ENCODE assay signal across 36 cellular contexts in genomic region chr6:79612457-79612856, GRCh38.
"Had no signal": no experiment of that assay in that cellular context is flagged by ENCODE, and none has a peak within 500 bp of the region (broad histone marks: within the 10 kb centered on the region; RNA-seq: fewer than 3 reads in every experiment).

No MANE protein-coding gene starts in this region.

- H3K27ac ChIP-seq: adrenal gland, body of pancreas, esophagus muscularis mucosa, foreskin keratinocyte, gastrocnemius medialis, heart left ventricle, WERI-Rb-1 had no signal

- H3K36me3 Mint-ChIP-seq: activated CD4-positive, alpha-beta memory T cell treated with anti-CD3 and anti-CD28 coated beads for 36 hours; activated CD8-positive, alpha-beta memory T cell treated with anti-CD3 and anti-CD28 coated beads, Interleukin-2, amount 10 ng/mL, durations not matched to agents 7 days and 5 days; activated naive CD4-positive, alpha-beta T cell treated with anti-CD3 and anti-CD28 coated beads, Interleukin-2, amount 50 U/mL, for 24 hours; activated naive CD8-positive, alpha-beta T cell treated with anti-CD3 and anti-CD28 coated beads for 36 hours had no signal

- ATAC-seq: activated CD4-positive, alpha-beta T cell treated with anti-CD3 and anti-CD28 coated beads for 36 hours; activated CD8-positive, alpha-beta memory T cell treated with anti-CD3 and anti-CD28 coated beads, Interleukin-2, amount 10 ng/mL, durations not matched to agents 7 days and 5 days; activated CD8-positive, alpha-beta T cell treated with anti-CD3 and anti-CD28 coated beads, Interleukin-2, amount 10 ng/mL, durations not matched to agents 7 days and 5 days; activated naive CD8-positive, alpha-beta T cell treated with anti-CD3 and anti-CD28 coated beads, Interleukin-2, amount 50 U/mL, for 24 hours; body of pancreas; effector memory CD8-positive, alpha-beta T cell; foreskin keratinocyte; gastrocnemius medialis; heart left ventricle; T-helper 17 cell had no signal

- H3K9me3 Mint-ChIP-seq: activated CD4-positive, alpha-beta memory T cell treated with anti-CD3 and anti-CD28 coated beads for 36 hours; activated CD4-positive, alpha-beta T cell treated with anti-CD3 and anti-CD28 coated beads, Interleukin-2, amount 10 ng/mL, durations not matched to agents 24 days and 14 days; activated naive CD4-positive, alpha-beta T cell treated with anti-CD3 and anti-CD28 coated beads for 36 hours; activated naive CD4-positive, alpha-beta T cell treated with anti-CD3 and anti-CD28 coated beads, Interleukin-2, amount 50 U/mL, for 24 hours; activated naive CD8-positive, alpha-beta T cell treated with anti-CD3 and anti-CD28 coated beads for 36 hours; activated naive CD8-positive, alpha-beta T cell treated with anti-CD3 and anti-CD28 coated beads, Interleukin-2, amount 50 U/mL, for 24 hours; activated T-helper 1 cell treated with anti-CD3 and anti-CD28 coated beads, Interleukin-12 subunit alpha, Interleukin-12 subunit beta, Interleukin-2, Interleukin-4 antibody, amounts not matched to agents 30 ng/mL and 10 ng/mL and 1 ng/mL, durations not matched to agents 14 hours and 24 hours and 36 hours; activated T-helper 2 cell treated with anti-CD3 and anti-CD28 coated beads, Interferon-gamma antibody, Interleukin-2, Interleukin-4, amounts not matched to agents 10 μg/mL and 5 μg/mL and 100 μg/mL, durations not matched to agents 14 hours and 24 hours and 36 hours; central memory CD8-positive, alpha-beta T cell; effector memory CD8-positive, alpha-beta T cell; T-helper 2 cell treated with Interferon-gamma antibody and Interleukin-4, amounts not matched to agents 5 μg/mL and 100 μg/mL, for 36 hours had no signal

- H3K4me1 ChIP-seq: adrenal gland, esophagus muscularis mucosa, foreskin keratinocyte, gastrocnemius medialis had no signal

- H3K27me3 Mint-ChIP-seq: activated CD4-positive, alpha-beta T cell treated with anti-CD3 and anti-CD28 coated beads for 36 hours; activated CD4-positive, alpha-beta T cell treated with anti-CD3 and anti-CD28 coated beads, Interleukin-2, amount 10 ng/mL, durations not matched to agents 24 days and 14 days; activated naive CD8-positive, alpha-beta T cell treated with anti-CD3 and anti-CD28 coated beads for 36 hours had no signal

- H3K4me3 ChIP-seq: adrenal gland, body of pancreas, esophagus muscularis mucosa, gastrocnemius medialis, heart left ventricle had no signal

- H3K9me3 ChIP-seq: adrenal gland, body of pancreas, esophagus muscularis mucosa, gastrocnemius medialis, heart left ventricle had no signal

- H3K4me1 Mint-ChIP-seq: activated CD4-positive, alpha-beta T cell treated with anti-CD3 and anti-CD28 coated beads for 36 hours; activated CD4-positive, alpha-beta T cell treated with anti-CD3 and anti-CD28 coated beads, Interleukin-2, amount 10 ng/mL, durations not matched to agents 24 days and 14 days; activated CD8-positive, alpha-beta memory T cell treated with anti-CD3 and anti-CD28 coated beads, Interleukin-2, amount 10 ng/mL, durations not matched to agents 7 days and 5 days; activated naive CD4-positive, alpha-beta T cell treated with anti-CD3 and anti-CD28 coated beads, Interleukin-2, amount 50 U/mL, for 24 hours; activated naive CD8-positive, alpha-beta T cell treated with anti-CD3 and anti-CD28 coated beads for 36 hours; activated naive CD8-positive, alpha-beta T cell treated with anti-CD3 and anti-CD28 coated beads, Interleukin-2, amount 50 U/mL, for 24 hours; central memory CD8-positive, alpha-beta T cell; T-helper 17 cell had no signal

- H3K36me3 ChIP-seq: adrenal gland, esophagus muscularis mucosa, gastrocnemius medialis, heart left ventricle, WERI-Rb-1 had no signal

- H3K27me3 ChIP-seq: adrenal gland, body of pancreas, esophagus muscularis mucosa, foreskin keratinocyte, gastrocnemius medialis, heart left ventricle had no signal

- H3K4me3 Mint-ChIP-seq: activated CD4-positive, alpha-beta memory T cell treated with anti-CD3 and anti-CD28 coated beads for 36 hours; activated CD4-positive, alpha-beta T cell treated with anti-CD3 and anti-CD28 coated beads for 36 hours; activated CD4-positive, alpha-beta T cell treated with anti-CD3 and anti-CD28 coated beads, Interleukin-2, amount 10 ng/mL, durations not matched to agents 24 days and 14 days; activated CD8-positive, alpha-beta memory T cell treated with anti-CD3 and anti-CD28 coated beads, Interleukin-2, amount 10 ng/mL, durations not matched to agents 7 days and 5 days; activated CD8-positive, alpha-beta T cell treated with anti-CD3 and anti-CD28 coated beads, Interleukin-2, amount 10 ng/mL, durations not matched to agents 7 days and 5 days; activated naive CD4-positive, alpha-beta T cell treated with anti-CD3 and anti-CD28 coated beads for 36 hours; activated naive CD4-positive, alpha-beta T cell treated with anti-CD3 and anti-CD28 coated beads, Interleukin-2, amount 50 U/mL, for 24 hours; activated naive CD8-positive, alpha-beta T cell treated with anti-CD3 and anti-CD28 coated beads for 36 hours; activated naive CD8-positive, alpha-beta T cell treated with anti-CD3 and anti-CD28 coated beads, Interleukin-2, amount 50 U/mL, for 24 hours; activated T-helper 1 cell treated with anti-CD3 and anti-CD28 coated beads, Interleukin-12 subunit alpha, Interleukin-12 subunit beta, Interleukin-2, Interleukin-4 antibody, amounts not matched to agents 30 ng/mL and 10 ng/mL and 1 ng/mL, durations not matched to agents 14 hours and 24 hours and 36 hours; central memory CD8-positive, alpha-beta T cell; effector memory CD8-positive, alpha-beta T cell; T-helper 17 cell; T-helper 2 cell treated with Interferon-gamma antibody and Interleukin-4, amounts not matched to agents 5 μg/mL and 100 μg/mL, for 36 hours had no signal

- DNase-seq: activated CD4-positive, alpha-beta memory T cell treated with anti-CD3 and anti-CD28 coated beads for 36 hours; activated CD4-positive, alpha-beta T cell treated with anti-CD3 and anti-CD28 coated beads for 36 hours; activated CD4-positive, alpha-beta T cell treated with anti-CD3 and anti-CD28 coated beads, Interleukin-2, amount 10 ng/mL, durations not matched to agents 24 days and 14 days; activated CD4-positive, CD25-positive, alpha-beta regulatory T cell; activated CD4-positive, CD25-positive, alpha-beta regulatory T cell treated with anti-CD3 and anti-CD28 coated beads, Interleukin-2, amount 50 U/mL, for 72 hours; activated CD8-positive, alpha-beta memory T cell treated with anti-CD3 and anti-CD28 coated beads, Interleukin-2, amount 10 ng/mL, durations not matched to agents 7 days and 5 days; activated CD8-positive, alpha-beta memory T cell treated with anti-CD3 and anti-CD28 coated beads, Interleukin-2, amount 50 U/mL, for 4 hours; activated CD8-positive, alpha-beta T cell treated with anti-CD3 and anti-CD28 coated beads, Interleukin-2, amount 10 ng/mL, durations not matched to agents 7 days and 5 days; activated effector memory CD4-positive, alpha-beta T cell treated with anti-CD3 and anti-CD28 coated beads, Interleukin-2, amount 50 U/mL, for 16 hours; activated naive CD4-positive, alpha-beta T cell treated with anti-CD3 and anti-CD28 coated beads for 36 hours; activated naive CD8-positive, alpha-beta T cell treated with anti-CD3 and anti-CD28 coated beads for 36 hours; activated naive CD8-positive, alpha-beta T cell treated with anti-CD3 and anti-CD28 coated beads, Interleukin-2, amount 50 U/mL, for 24 hours; activated T-cell treated with anti-CD3 and anti-CD28 coated beads, Interleukin-2, amount 50 U/mL, for 1 hour; activated T-cell treated with anti-CD3 and anti-CD28 coated beads, Interleukin-2, amount 50 U/mL, for 48 hours; adrenal gland; amygdala; aorta; body of pancreas; cortex of kidney; dermis blood vessel endothelial cell; effector CD4-positive, alpha-beta T cell; effector memory CD8-positive, alpha-beta T cell; erythroblast; foreskin keratinocyte; gastrocnemius medialis; glutamatergic neuron; heart left ventricle; T-helper 17 cell; T1000; WERI-Rb-1 had no signal

- H3K27ac Mint-ChIP-seq: activated CD4-positive, alpha-beta memory T cell treated with anti-CD3 and anti-CD28 coated beads for 36 hours; activated CD4-positive, alpha-beta T cell treated with anti-CD3 and anti-CD28 coated beads for 36 hours; activated CD4-positive, alpha-beta T cell treated with anti-CD3 and anti-CD28 coated beads, Interleukin-2, amount 10 ng/mL, durations not matched to agents 24 days and 14 days; activated CD8-positive, alpha-beta memory T cell treated with anti-CD3 and anti-CD28 coated beads, Interleukin-2, amount 10 ng/mL, durations not matched to agents 7 days and 5 days; activated CD8-positive, alpha-beta T cell treated with anti-CD3 and anti-CD28 coated beads, Interleukin-2, amount 10 ng/mL, durations not matched to agents 7 days and 5 days; activated naive CD4-positive, alpha-beta T cell treated with anti-CD3 and anti-CD28 coated beads for 36 hours; activated naive CD4-positive, alpha-beta T cell treated with anti-CD3 and anti-CD28 coated beads, Interleukin-2, amount 50 U/mL, for 24 hours; activated naive CD8-positive, alpha-beta T cell treated with anti-CD3 and anti-CD28 coated beads for 36 hours; activated naive CD8-positive, alpha-beta T cell treated with anti-CD3 and anti-CD28 coated beads, Interleukin-2, amount 50 U/mL, for 24 hours; activated T-helper 1 cell treated with anti-CD3 and anti-CD28 coated beads, Interleukin-12 subunit alpha, Interleukin-12 subunit beta, Interleukin-2, Interleukin-4 antibody, amounts not matched to agents 30 ng/mL and 10 ng/mL and 1 ng/mL, durations not matched to agents 14 hours and 24 hours and 36 hours; activated T-helper 2 cell treated with anti-CD3 and anti-CD28 coated beads, Interferon-gamma antibody, Interleukin-2, Interleukin-4, amounts not matched to agents 10 μg/mL and 5 μg/mL and 100 μg/mL, durations not matched to agents 14 hours and 24 hours and 36 hours; effector memory CD8-positive, alpha-beta T cell; T-helper 17 cell; T-helper 2 cell treated with Interferon-gamma antibody and Interleukin-4, amounts not matched to agents 5 μg/mL and 100 μg/mL, for 36 hours had no signal
